In genomic region chrX:136525738-136526606, GRCh38 we compare ENCODE assay signal across 8 cellular contexts. TPM values are rescaled to one million over a fixed set of nuclear protein-coding genes. Genes with fewer than 3 reads are reported as not detected.
A peak's percentile ranks its signal among the peaks of the same experiment; 100 is the strongest.
DNase-seq lines count a peak whose midpoint lies in the region; ATAC-seq, FAIRE-seq and TF ChIP-seq lines count a peak whose summit lies in the region.

No MANE protein-coding gene starts in this region.

- H2AFZ ChIP-seq in endothelial cell of umbilical vein (ENCODE audit: low read depth, low read length) = no peak overlapping the region

- POLR2A ChIA-PET in endothelial cell of umbilical vein (lab: Charles Lee) = no interaction called here

- H3K9me3 Mint-ChIP-seq in nephron (peaks cover 4% of the 10 kb centered on the region), type B pancreatic cell (peaks cover 10% of the 10 kb centered on the region)

- H3K4me2 ChIP-seq in endothelial cell of umbilical vein (ENCODE audit: insufficient read depth, low read length) = no peak overlapping the region

- H3K4me1 ChIP-seq in BE2C (no peaks in the 10 kb centered on the region), endothelial cell of umbilical vein (ENCODE audit: control insufficient read depth, extremely low read depth, insufficient read depth, low read length) (no peaks in the 10 kb centered on the region)

- no peak for ATAC-seq in GM21528 (IDR thresholded peaks at IDR 0.05; ENCODE audit: low FRiP score, unreplicated experiment)

- no TSS peak for BruUV-seq in endothelial cell of umbilical vein (replicated peaks; lab: Mats Ljungman, UMichigan)

- no peaks in the 10 kb centered on the region for H3K9me1 ChIP-seq in endothelial cell of umbilical vein (replicated peaks; ENCODE audit: control insufficient read depth, extremely low read depth, insufficient read depth, low read length)

- H3K27ac Mint-ChIP-seq in nephron (peak overlapping the region in 2 of 3 experiments; percentile 82 to 86), type B pancreatic cell (no peak overlapping the region)

- TF ChIP-seq POLR2A in endothelial cell of umbilical vein (IDR thresholded peaks at IDR 0.05; ENCODE audit: low read depth, low read length) = no peak

- DNase-seq in BE2C (peak; percentile 47), NCI-H1694 (lab: John Stamatoyannopoulos, UW) (peak; percentile 51), endothelial cell of umbilical vein (ENCODE audit: low read depth, low spot score) (peak; percentile 11), type B pancreatic cell (ENCODE audit: extremely low spot score, unreplicated experiment) (no peak), NCI-H146 (lab: John Stamatoyannopoulos, UW) (no peak)
- no peak for DNase-seq in stimulated activated CD4-positive, alpha-beta T cell treated with anti-CD3 and anti-CD28 coated beads, Interleukin-12 subunit alpha, Interleukin-12 subunit beta, amount 100 ng/mL, for 4 hours

- dilution Hi-C loops in endothelial cell of umbilical vein (cut with MboI; ENCODE audit: extremely low pct_ligation_motif_present, low sequenced_read_pairs) = no loop called here

- H3K27me3 ChIP-seq in BE2C = no peaks in the 10 kb centered on the region
- H3K27me3 ChIP-seq in endothelial cell of umbilical vein (ENCODE audit: control insufficient read depth in 2 of 2, insufficient read depth in 2 of 2, low read length in 2 of 2) = no peaks in the 10 kb centered on the region

- no peaks in the 10 kb centered on the region for H3K79me2 ChIP-seq in endothelial cell of umbilical vein (ENCODE audit: control insufficient read depth, insufficient read depth, low read length)

- no peak overlapping the region for H3K9ac ChIP-seq in endothelial cell of umbilical vein (replicated peaks; ENCODE audit: extremely low read depth, insufficient read depth, low read length)

- H3K36me3 ChIP-seq in BE2C = no peaks in the 10 kb centered on the region
- H3K36me3 ChIP-seq in endothelial cell of umbilical vein (ENCODE audit: control insufficient read depth in 2 of 2, extremely low read depth in 1 of 2, insufficient read depth in 2 of 2, low read length in 2 of 2) = no peaks in the 10 kb centered on the region

- CTCF ChIA-PET in endothelial cell of umbilical vein (lab: Charles Lee) = no interaction called here

- TF ChIP-seq CTCF in BE2C (IDR thresholded peaks at IDR 0.05; ENCODE audit: low read depth, low read length) = no peak
- TF ChIP-seq CTCF in endothelial cell of umbilical vein (IDR thresholded peaks at IDR 0.05; ENCODE audit: extremely low read depth in 1 of 2, insufficient read depth in 1 of 2, low read depth in 1 of 2, low read length in 2 of 2) = no peak
- TF ChIP-seq CTCF in nephron (IDR thresholded peaks at IDR 0.05; ENCODE audit: unreplicated experiment in 3 of 3) = no peak
- no peak for TF ChIP-seq CTCF in type B pancreatic cell (conservative IDR thresholded peaks at IDR 0.05)

- H4K20me1 ChIP-seq in endothelial cell of umbilical vein (replicated peaks; ENCODE audit: control insufficient read depth, extremely low read depth, insufficient read depth, low read length) = no peaks in the 10 kb centered on the region

- H3K9me3 ChIP-seq in BE2C (no peaks in the 10 kb centered on the region), endothelial cell of umbilical vein (replicated peaks; ENCODE audit: control insufficient read depth, insufficient read depth, low read length) (no peaks in the 10 kb centered on the region)

- H3K27me3 Mint-ChIP-seq in nephron (ENCODE audit: low read depth) = peaks cover 9% of the 10 kb centered on the region
- no peaks in the 10 kb centered on the region for H3K27me3 Mint-ChIP-seq in type B pancreatic cell

- intact Hi-C loops in endothelial cell of umbilical vein (cut with micrococcal nuclease) = no loop called here

- H3K36me3 Mint-ChIP-seq in nephron (ENCODE audit: low read depth) (no peaks in the 10 kb centered on the region), type B pancreatic cell (no peaks in the 10 kb centered on the region)

- peaks cover 19% of the 10 kb centered on the region for H3K4me1 Mint-ChIP-seq in nephron
- H3K4me1 Mint-ChIP-seq in type B pancreatic cell (ENCODE audit: unreplicated experiment) = no peaks in the 10 kb centered on the region

- no peak overlapping the region for H3K27ac ChIP-seq in endothelial cell of umbilical vein (ENCODE audit: insufficient read depth, low read depth, low read length)

- FAIRE-seq in endothelial cell of umbilical vein (lab: Jason Lieb, UNC) = peak; percentile 70

- H3K4me3 ChIP-seq in BE2C (ENCODE audit: low read depth, low read length) = no peak overlapping the region
- no peak overlapping the region for H3K4me3 ChIP-seq in endothelial cell of umbilical vein (replicated peaks in 1 of 3; ENCODE audit: insufficient read depth in 1 of 3, low read depth in 1 of 3, low read length in 3 of 3)

- H3K4me3 Mint-ChIP-seq in nephron = no peak overlapping the region
- H3K4me3 Mint-ChIP-seq in type B pancreatic cell = no peak overlapping the region

TF ChIP-seq in endothelial cell of umbilical vein, 7 proteins besides CTCF, POLR2A, EP300 and RAD21:
- no peak for TF ChIP-seq GATA2 (IDR thresholded peaks at IDR 0.05; ENCODE audit: insufficient read depth, insufficient read length, low read depth, low read length)
- no peak for TF ChIP-seq JUN (IDR thresholded peaks at IDR 0.05; ENCODE audit: borderline replicate concordance, insufficient read depth, insufficient read length, low read depth)
- no peak for TF ChIP-seq EZH2 (IDR thresholded peaks at IDR 0.05; ENCODE audit: borderline replicate concordance, low read depth, low read length, severe bottlenecking)
- no peak for TF ChIP-seq POLR2AphosphoS5 (IDR thresholded peaks at IDR 0.05; ENCODE audit: insufficient read depth, low read depth, low read length)
- TF ChIP-seq MYC (IDR thresholded peaks at IDR 0.05; ENCODE audit: low read depth, low read length) = no peak
- no peak for TF ChIP-seq FOS (IDR thresholded peaks at IDR 0.05; ENCODE audit: borderline replicate concordance, insufficient read depth, low read length)
- TF ChIP-seq MAX (IDR thresholded peaks at IDR 0.05; ENCODE audit: insufficient read depth, insufficient read length) = no peak
TF ChIP-seq in endothelial cell of umbilical vein: peak in this region for 0.

RNA-seq across cellular contexts. Expression of gene VGLL1, which starts 6.0 kb away (rescaled TPM):
- not detected for polyA plus RNA-seq in BE2C (2012; ENCODE audit: insufficient read depth, insufficient read length, low read depth)
- total RNA-seq in endothelial cell of umbilical vein = not detected in 2 replicates
- not detected in 2 replicates for polyA plus RNA-seq in endothelial cell of umbilical vein
- not detected in 2 replicates for polyA plus RNA-seq in endothelial cell of umbilical vein (2011; cell fraction: cytosol; rRNA removed)
- not detected in 2 replicates for polyA plus RNA-seq in endothelial cell of umbilical vein (2011; cell fraction: nucleus; rRNA removed)
- not detected in 2 replicates for polyA plus RNA-seq in endothelial cell of umbilical vein (2012)
- polyA minus RNA-seq in endothelial cell of umbilical vein = not detected in 2 replicates
- not detected for polyA minus RNA-seq in endothelial cell of umbilical vein (2011; cell fraction: cytosol; rRNA and poly(A)+ RNA removed)
- polyA minus RNA-seq in endothelial cell of umbilical vein (2011; cell fraction: nucleus; rRNA and poly(A)+ RNA removed) = not detected in 2 replicates
- total RNA-seq in type B pancreatic cell (ENCODE audit: low replicate concordance) = 22.6 and 78.4 TPM in 2 replicates

RNA-seq across cellular contexts. Expression of gene HTATSF1, which starts 28.6 kb away (rescaled TPM):
- 58.1 TPM for polyA plus RNA-seq in BE2C (2012; ENCODE audit: insufficient read depth, insufficient read length, low read depth)
- total RNA-seq in endothelial cell of umbilical vein (30.4 and 31.1 TPM in 2 replicates), type B pancreatic cell (ENCODE audit: low replicate concordance) (42.2 and 50.8 TPM in 2 replicates)
- 0.41 and 1.0 TPM in 2 replicates for polyA plus RNA-seq in endothelial cell of umbilical vein
- 2.3 and 4.3 TPM in 2 replicates for polyA plus RNA-seq in endothelial cell of umbilical vein (2011; cell fraction: cytosol; rRNA removed)
- 1.0 and 2.1 TPM in 2 replicates for polyA plus RNA-seq in endothelial cell of umbilical vein (2011; cell fraction: nucleus; rRNA removed)
- 33.8 and 45.5 TPM in 2 replicates for polyA plus RNA-seq in endothelial cell of umbilical vein (2012)
- polyA minus RNA-seq in endothelial cell of umbilical vein = 1.00 and 1.6 TPM in 2 replicates
- 2.6 TPM for polyA minus RNA-seq in endothelial cell of umbilical vein (2011; cell fraction: cytosol; rRNA and poly(A)+ RNA removed)
- polyA minus RNA-seq in endothelial cell of umbilical vein (2011; cell fraction: nucleus; rRNA and poly(A)+ RNA removed) = 0.48 and 1.1 TPM in 2 replicates

RNA-seq across cellular contexts. Expression of gene BRS3, which starts 38.2 kb away (rescaled TPM):
- not detected for polyA plus RNA-seq in BE2C (2012; ENCODE audit: insufficient read depth, insufficient read length, low read depth)
- not detected in 2 replicates for total RNA-seq in endothelial cell of umbilical vein
- not detected in 2 replicates for polyA plus RNA-seq in endothelial cell of umbilical vein
- polyA plus RNA-seq in endothelial cell of umbilical vein (2011; cell fraction: cytosol; rRNA removed) = not detected in 2 replicates
- not detected in 2 replicates for polyA plus RNA-seq in endothelial cell of umbilical vein (2011; cell fraction: nucleus; rRNA removed)
- not detected in 2 replicates for polyA plus RNA-seq in endothelial cell of umbilical vein (2012)
- not detected in 2 replicates for polyA minus RNA-seq in endothelial cell of umbilical vein
- polyA minus RNA-seq in endothelial cell of umbilical vein (2011; cell fraction: cytosol; rRNA and poly(A)+ RNA removed) = not detected
- not detected in 2 replicates for polyA minus RNA-seq in endothelial cell of umbilical vein (2011; cell fraction: nucleus; rRNA and poly(A)+ RNA removed)
- total RNA-seq in type B pancreatic cell (ENCODE audit: low replicate concordance) = 0.10 TPM in 1 of 2 replicates, not detected in the other

Comparison
In these comparisons a context has a peak if more than half of its experiments do, and no peak if none do; other contexts are left out.
1. DNase-seq: peak in BE2C (single experiment), NCI-H1694 (single experiment) and endothelial cell of umbilical vein (single experiment); none in type B pancreatic cell (single experiment), NCI-H146 (single experiment) and stimulated activated CD4-positive, alpha-beta T cell treated with anti-CD3 and anti-CD28 coated beads, Interleukin-12 subunit alpha, Interleukin-12 subunit beta, amount 100 ng/mL, for 4 hours (single experiment).
2. RNA of gene VGLL1, which starts 6.0 kb away (total RNA-seq): 22.6 to 78.4 TPM in type B pancreatic cell; not detected in endothelial cell of umbilical vein; every median in the first group is over 10 times any median in the second.